ENCODE assay signal across 31 cellular contexts in the genomic region with DNA sequence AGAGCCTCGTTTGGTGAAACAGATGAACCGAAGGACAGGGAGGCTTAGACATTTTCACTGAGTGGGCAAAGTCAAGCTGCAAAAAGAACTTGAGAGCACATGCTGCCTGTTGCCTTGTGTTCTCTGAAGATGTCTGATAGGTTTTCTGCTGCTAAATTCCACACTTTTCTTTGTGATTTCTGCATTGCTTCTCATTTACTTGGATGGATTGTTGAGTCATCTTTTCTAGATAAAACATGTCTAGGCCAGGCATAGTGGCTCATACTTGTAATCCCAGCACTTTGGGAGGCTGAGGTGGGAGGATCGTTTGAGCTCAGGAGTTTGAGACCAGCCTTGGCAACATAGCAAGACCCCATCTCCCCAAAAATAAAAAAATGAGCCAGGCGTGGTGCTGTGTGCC.
DNase-seq lines count a peak whose midpoint lies in the region; ATAC-seq, FAIRE-seq and TF ChIP-seq lines count a peak whose summit lies in the region.
"Had no signal": no experiment of that assay in that cellular context is flagged by ENCODE, and none has a peak within 500 bp of the region (broad histone marks: within the 10 kb centered on the region; RNA-seq: fewer than 3 reads in every experiment).

No MANE protein-coding gene starts in this region.

- H2AFZ ChIP-seq in mammary epithelial cell (ENCODE audit: low read depth, low read length) = no peak overlapping the region
- no peak overlapping the region for H2AFZ ChIP-seq in mesenchymal stem cell (ENCODE audit: low read depth, low read length)
- no peak overlapping the region for H2AFZ ChIP-seq in smooth muscle cell (ENCODE audit: low read depth)

- H3K23ac ChIP-seq in mesenchymal stem cell (ENCODE audit: low read length in 2 of 2) = no peak overlapping the region

- no peak overlapping the region for H3K14ac ChIP-seq in mesenchymal stem cell (ENCODE audit: low read length in 2 of 2)

- H3K4me3 ChIP-seq in mammary epithelial cell (replicated peaks in 1 of 3; ENCODE audit: insufficient read depth in 1 of 3, low read depth in 2 of 3, low read length in 3 of 3) = no peak overlapping the region
- H3K4me3 ChIP-seq in breast epithelium = no peak overlapping the region
- no peak overlapping the region for H3K4me3 ChIP-seq in bronchial epithelial cell (ENCODE audit: low read depth, low read length)
- H3K4me3 ChIP-seq in mesenchymal stem cell (ENCODE audit: insufficient read depth in 1 of 2, low read depth in 1 of 2, low read length in 2 of 2) = no peak overlapping the region
- no peak overlapping the region for H3K4me3 ChIP-seq in smooth muscle cell
- H3K4me3 ChIP-seq: BLaER1, GM12878, SJCRH30 had no signal

- no peak for ATAC-seq in HG02759 (IDR thresholded peaks at IDR 0.05; ENCODE audit: unreplicated experiment)
- ATAC-seq: GM12878, PC-3, SK-N-SH treated with all-trans-retinoic acid at 6 μM for 48 hours had no signal

- no peak for TF ChIP-seq POLR2A in breast epithelium (IDR thresholded peaks at IDR 0.05)

- FAIRE-seq in bronchial epithelial cell (lab: Jason Lieb, UNC) = no peak
- FAIRE-seq: GM12878, H1 had no signal

- DNase-seq in mammary epithelial cell (peak; percentile 25), breast epithelium (ENCODE audit: low spot score in 2 of 2) (no peak), bronchial epithelial cell (ENCODE audit: low read depth) (peak; percentile 58), mesenchymal stem cell (no peak), smooth muscle cell (lab: John Stamatoyannopoulos, UW; ENCODE audit: unreplicated experiment) (no peak), AG08396 (ENCODE audit: low spot score) (no peak)
- DNase-seq: 8988T; ACHN; CD4-positive, alpha-beta memory T cell; COR-L47; EL; GDM1; HCEC 1CT; Kasumi-1; MV-4-11; NCI-H1105; NCI-H1436 treated with DMSO at 0.1 percent for 48 hours; NCI-H187 treated with DMSO at 0.1 percent for 48 hours; NCI-H2171 treated with DMSO at 0.1 percent for 48 hours; NCI-H446; NCI-H524 treated with DMSO at 0.1 percent for 48 hours; NCI-H82; NK-92 treated with Interleukin-12 subunit alpha and Interleukin-12 subunit beta, amount 100 ng/mL, for 24 hours; PC-3; SJCRH30 had no signal

- no peak overlapping the region for H3K4ac ChIP-seq in mesenchymal stem cell (ENCODE audit: low read depth in 1 of 2, low read length in 2 of 2)

- H3K4me2 ChIP-seq in mammary epithelial cell (ENCODE audit: insufficient read depth, low read depth, low read length) (no peak overlapping the region), mesenchymal stem cell (ENCODE audit: low read length, poor library complexity, severe bottlenecking) (no peak overlapping the region), smooth muscle cell (no peak overlapping the region)
- H3K4me2 ChIP-seq: BLaER1 had no signal

- BruUV-seq in mammary epithelial cell (replicated peaks; lab: Mats Ljungman, UMichigan) = no TSS peak

- TF ChIP-seq CTCF in mammary epithelial cell (conservative IDR thresholded peaks at IDR 0.05 in 1 of 2, IDR thresholded peaks at IDR 0.05 in 1 of 2; ENCODE audit: extremely low read depth in 1 of 2, insufficient read depth in 1 of 2, low read depth in 1 of 2, low read length in 2 of 2) = no peak
- no peak for TF ChIP-seq CTCF in breast epithelium (IDR thresholded peaks at IDR 0.05)
- TF ChIP-seq CTCF in bronchial epithelial cell (IDR thresholded peaks at IDR 0.05; ENCODE audit: insufficient read depth, low read length, severe bottlenecking) = no peak
- no peak for TF ChIP-seq CTCF in smooth muscle cell (IDR thresholded peaks at IDR 0.05; ENCODE audit: borderline replicate concordance, insufficient read depth, poor library complexity, severe bottlenecking)

- H3K36me3 ChIP-seq in mammary epithelial cell (ENCODE audit: insufficient read depth, low read length) (peaks cover 6% of the 10 kb centered on the region), breast epithelium (no peaks in the 10 kb centered on the region), bronchial epithelial cell (ENCODE audit: control insufficient read depth, insufficient read depth, low read length) (peaks cover 4% of the 10 kb centered on the region), mesenchymal stem cell (ENCODE audit: control insufficient read depth in 1 of 2, insufficient read depth in 2 of 2, low read depth in 1 of 2, low read length in 2 of 2) (peaks cover 25 to 34% of the 10 kb centered on the region in 2 experiments), smooth muscle cell (ENCODE audit: low read depth) (no peaks in the 10 kb centered on the region)
- H3K36me3 ChIP-seq: SJCRH30 had no signal

- no peak overlapping the region for H3K9ac ChIP-seq in mammary epithelial cell (ENCODE audit: insufficient read depth, low read length)
- H3K9ac ChIP-seq in mesenchymal stem cell (ENCODE audit: low read length) = no peak overlapping the region
- no peak overlapping the region for H3K9ac ChIP-seq in smooth muscle cell (ENCODE audit: low read depth)
- H3K9ac ChIP-seq: BLaER1 had no signal

- no peak overlapping the region for H3K18ac ChIP-seq in mesenchymal stem cell (ENCODE audit: low read depth in 1 of 2, low read length in 2 of 2)

- 75% methylated on average over 4 of the region's 4 CpGs for WGBS in mammary epithelial cell (ENCODE audit: low coverage, missing lambda C conversion rate)
- 86% methylated on average over 4 of the region's 4 CpGs for WGBS in mesenchymal stem cell
- WGBS in smooth muscle cell (ENCODE audit: low lambda C conversion rate) = 77% methylated on average over 4 of the region's 4 CpGs

- peaks cover 7% of the 10 kb centered on the region for H3K79me1 ChIP-seq in mesenchymal stem cell (replicated peaks; ENCODE audit: low read length, poor library complexity, severe bottlenecking)

- no peak overlapping the region for H4K91ac ChIP-seq in mesenchymal stem cell (ENCODE audit: low read length)

- H3K79me2 ChIP-seq in mammary epithelial cell (ENCODE audit: insufficient read depth, low read length) = no peaks in the 10 kb centered on the region
- no peaks in the 10 kb centered on the region for H3K79me2 ChIP-seq in smooth muscle cell (ENCODE audit: low read depth)

- dilution Hi-C loops in mammary epithelial cell (cut with HindIII; ENCODE audit: low sequenced_read_pairs) = no loop called here

- no peak overlapping the region for H2BK120ac ChIP-seq in mesenchymal stem cell (ENCODE audit: low read depth, low read length)

- H3K27me3 ChIP-seq in mammary epithelial cell (ENCODE audit: insufficient read depth, low read length) = no peaks in the 10 kb centered on the region
- H3K27me3 ChIP-seq in breast epithelium = no peaks in the 10 kb centered on the region
- no peaks in the 10 kb centered on the region for H3K27me3 ChIP-seq in bronchial epithelial cell (ENCODE audit: control insufficient read depth, insufficient read depth, low read length)
- H3K27me3 ChIP-seq in mesenchymal stem cell (ENCODE audit: control insufficient read depth in 1 of 2, insufficient read depth in 1 of 2, low read length in 2 of 2) = no peaks in the 10 kb centered on the region
- H3K27me3 ChIP-seq in smooth muscle cell (ENCODE audit: low read depth) = no peaks in the 10 kb centered on the region
- H3K27me3 ChIP-seq: BLaER1, SJCRH30 had no signal

- CTCF ChIA-PET in mammary epithelial cell (lab: Charles Lee; ENCODE audit: low non-redundant PET) = no interaction called here

- no peak overlapping the region for H2BK5ac ChIP-seq in mesenchymal stem cell (ENCODE audit: low read depth, low read length, poor library complexity, severe bottlenecking)

- no peak overlapping the region for H4K8ac ChIP-seq in mesenchymal stem cell (ENCODE audit: low read length)

- in situ Hi-C loops in mammary epithelial cell (cut with MboI; ENCODE audit: low sequenced_read_pairs in 2 of 2) = no loop called here

- peak overlapping the region; percentile 12 for H2BK15ac ChIP-seq in mesenchymal stem cell (ENCODE audit: low read depth, poor library complexity, severe bottlenecking)

- H3K9me3 ChIP-seq in mammary epithelial cell (replicated peaks; ENCODE audit: insufficient read depth, low read length) = no peaks in the 10 kb centered on the region
- no peaks in the 10 kb centered on the region for H3K9me3 ChIP-seq in breast epithelium
- no peaks in the 10 kb centered on the region for H3K9me3 ChIP-seq in mesenchymal stem cell (ENCODE audit: control insufficient read depth, low read length)
- no peaks in the 10 kb centered on the region for H3K9me3 ChIP-seq in smooth muscle cell (replicated peaks; ENCODE audit: low read depth)
- H3K9me3 ChIP-seq: SJCRH30 had no signal

- peaks cover 6% of the 10 kb centered on the region for H3K4me1 ChIP-seq in mammary epithelial cell (ENCODE audit: insufficient read depth, low read length)
- no peaks in the 10 kb centered on the region for H3K4me1 ChIP-seq in breast epithelium
- H3K4me1 ChIP-seq in mesenchymal stem cell (ENCODE audit: control insufficient read depth, insufficient read depth, low read depth, low read length) = peaks cover 2% of the 10 kb centered on the region
- H3K4me1 ChIP-seq in smooth muscle cell (ENCODE audit: low read depth) = no peaks in the 10 kb centered on the region
- H3K4me1 ChIP-seq: BLaER1 had no signal

- H2AK5ac ChIP-seq in mesenchymal stem cell (ENCODE audit: low read length, severe bottlenecking) = no peak overlapping the region

- no peaks in the 10 kb centered on the region for H3F3A ChIP-seq in smooth muscle cell (ENCODE audit: low read depth)

- H2BK12ac ChIP-seq in mesenchymal stem cell (ENCODE audit: low read length in 2 of 2) = no peak overlapping the region

- intact Hi-C loops in mammary epithelial cell (cut with micrococcal nuclease) = no loop called here
- intact Hi-C loops in breast epithelium (cut with DNase I; ENCODE audit: low total_unique reads) = no loop called here

- H3K27ac ChIP-seq in mammary epithelial cell (ENCODE audit: insufficient read depth, low read depth, low read length) (no peak overlapping the region), breast epithelium (no peak overlapping the region), mesenchymal stem cell (ENCODE audit: low read length, poor library complexity, severe bottlenecking) (no peak overlapping the region), smooth muscle cell (ENCODE audit: low read depth) (no peak overlapping the region)
- H3K27ac ChIP-seq: BLaER1, HL-60, SJCRH30 had no signal

- no peaks in the 10 kb centered on the region for H4K20me1 ChIP-seq in mammary epithelial cell (ENCODE audit: insufficient read depth, low read length)
- peaks cover 5% of the 10 kb centered on the region for H4K20me1 ChIP-seq in smooth muscle cell (ENCODE audit: low read depth)
- H4K20me1 ChIP-seq: BLaER1 had no signal

Comparison
In these comparisons a context has a peak if more than half of its experiments do, and no peak if none do; other contexts are left out.
1. DNase-seq: peak in mammary epithelial cell (single experiment) and bronchial epithelial cell (single experiment); none in breast epithelium (0 of 2), mesenchymal stem cell (single experiment), smooth muscle cell (single experiment) and AG08396 (single experiment).